ENCODE assay signal across 25 cellular contexts in the genomic region with DNA sequence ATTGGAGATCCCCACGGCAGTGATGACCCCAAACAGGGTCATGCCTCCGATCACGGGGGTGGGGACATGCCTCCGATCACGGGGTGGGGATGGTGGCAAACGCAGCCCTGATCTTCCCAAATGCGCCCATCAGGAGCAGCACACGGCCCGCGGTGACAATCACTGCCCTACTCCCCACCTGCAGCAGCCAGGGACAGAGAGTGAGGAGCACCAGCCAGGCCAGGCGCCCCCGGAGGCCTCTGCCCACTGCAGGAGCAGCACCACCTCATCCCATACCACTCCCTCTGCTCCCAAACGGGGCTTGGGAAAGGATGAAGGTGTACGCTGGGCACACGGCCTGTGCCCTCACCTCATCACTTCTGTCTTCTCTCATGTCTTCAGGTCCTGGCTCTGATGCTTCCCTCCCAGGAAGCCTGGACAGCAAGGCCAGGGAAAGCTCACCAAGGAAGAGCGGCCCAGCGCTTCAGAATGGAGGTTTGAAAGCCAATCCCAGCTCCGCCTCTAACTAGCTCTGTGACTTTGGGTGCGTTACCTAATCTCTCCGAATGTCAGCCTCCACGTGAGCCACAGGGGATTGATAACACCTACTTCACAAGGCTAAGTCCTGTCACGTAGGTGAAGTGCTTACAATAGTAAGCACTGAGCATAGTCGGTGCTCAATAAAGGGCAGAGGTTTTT. TPM values are rescaled to one million over a fixed set of nuclear protein-coding genes. Genes with fewer than 3 reads are reported as not detected.
"Had no signal": no experiment of that assay in that cellular context is flagged by ENCODE, and none has a peak within 500 bp of the region (broad histone marks: within the 10 kb centered on the region; RNA-seq: fewer than 3 reads in every experiment).

No MANE protein-coding gene starts in this region.

- H3K27me3 ChIP-seq: left lung, suprapubic skin, thyroid gland had no signal

- DNase-seq: effector CD4-positive, alpha-beta T cell; foreskin melanocyte; heart right ventricle; hypothalamus; left lung; lower lobe of right lung; naive B cell; spleen; stimulated activated CD4-positive, alpha-beta T cell treated with anti-CD3 and anti-CD28 coated beads, Interleukin-15, amount 100 ng/mL, for 24 hours; stimulated activated CD4-positive, alpha-beta T cell treated with anti-CD3 and anti-CD28 coated beads, Interleukin-1b, Interleukin-23, amount 100 ng/mL, for 48 hours; stimulated activated CD4-positive, alpha-beta T cell treated with anti-CD3 and anti-CD28 coated beads, Interleukin-4, amount 100 ng/mL, for 24 hours; stimulated activated naive CD4-positive, alpha-beta T cell; thyroid gland had no signal

- H3K27ac ChIP-seq: coronary artery, heart right ventricle, left lung, lower lobe of right lung, spleen, suprapubic skin, thyroid gland had no signal

- H3K36me3 Mint-ChIP-seq: memory B cell, type B pancreatic cell had no signal

- H3K36me3 ChIP-seq: heart right ventricle, left lung, lower lobe of right lung, spleen, suprapubic skin, thyroid gland had no signal

- H3K9me3 ChIP-seq: left lung, lower lobe of right lung, suprapubic skin, thyroid gland had no signal

- H3K4me1 ChIP-seq: left lung, lower lobe of right lung, suprapubic skin, thyroid gland had no signal

- H3K4me1 Mint-ChIP-seq: memory B cell, nephron had no signal

- ATAC-seq: left lung, lower lobe of right lung, sciatic nerve had no signal

- H3K4me3 ChIP-seq: coronary artery, heart right ventricle, left lung, lower lobe of right lung, spleen, suprapubic skin, thyroid gland had no signal

- H3K27ac Mint-ChIP-seq: memory B cell, nephron, type B pancreatic cell had no signal

- H3K4me3 Mint-ChIP-seq: memory B cell, nephron, type B pancreatic cell had no signal

RNA-seq across cellular contexts. Expression of a gene that starts 37.1 kb away (rescaled TPM):
- total RNA-seq: chondrocyte, dermis microvascular lymphatic vessel endothelial cell, heart right ventricle, left lung, lower lobe of right lung, osteoblast, pulmonary artery endothelial cell, sciatic nerve, skeletal muscle tissue, spleen, thyroid gland had no signal
- polyA plus RNA-seq: esophagus, heart right ventricle, spleen had no signal
